ENCODE assay signal across 15 cellular contexts in genomic region chr13:109782823-109783411, GRCh38. TPM values are rescaled to one million over a fixed set of nuclear protein-coding genes. Genes with fewer than 3 reads are reported as not detected.
A peak's percentile ranks its signal among the peaks of the same experiment; 100 is the strongest.
DNase-seq lines count a peak whose midpoint lies in the region; ATAC-seq and TF ChIP-seq lines count a peak whose summit lies in the region.
"Had no signal": no experiment of that assay in that cellular context is flagged by ENCODE, and none has a peak within 500 bp of the region (broad histone marks: within the 10 kb centered on the region; RNA-seq: fewer than 3 reads in every experiment).

No MANE protein-coding gene starts in this region.

- no peaks in the 10 kb centered on the region for H3K9me3 ChIP-seq in right atrium auricular region
- H3K9me3 ChIP-seq in lower lobe of right lung, result no peaks in the 10 kb centered on the region

- H3K27me3 Mint-ChIP-seq in T-helper 2 cell treated with Interferon-gamma antibody and Interleukin-4, amounts not matched to agents 5 μg/mL and 100 μg/mL, for 36 hours (ENCODE audit: low read depth), result no peaks in the 10 kb centered on the region
- H3K27me3 Mint-ChIP-seq in type B pancreatic cell, result no peaks in the 10 kb centered on the region
- H3K27me3 Mint-ChIP-seq: memory B cell had no signal

- H3K9me3 Mint-ChIP-seq in T-helper 2 cell treated with Interferon-gamma antibody and Interleukin-4, amounts not matched to agents 5 μg/mL and 100 μg/mL, for 36 hours, result no peaks in the 10 kb centered on the region
- H3K9me3 Mint-ChIP-seq in type B pancreatic cell, result no peaks in the 10 kb centered on the region
- H3K9me3 Mint-ChIP-seq: memory B cell had no signal

- H3K36me3 Mint-ChIP-seq in T-helper 2 cell treated with Interferon-gamma antibody and Interleukin-4, amounts not matched to agents 5 μg/mL and 100 μg/mL, for 36 hours (ENCODE audit: low read depth), result peaks cover 18% of the 10 kb centered on the region
- peaks cover 28% of the 10 kb centered on the region for H3K36me3 Mint-ChIP-seq in type B pancreatic cell
- H3K36me3 Mint-ChIP-seq: memory B cell had no signal

- H3K27ac ChIP-seq in right atrium auricular region (peak overlapping the region in 1 of 2 donors; percentile 77), lower lobe of right lung (no peak overlapping the region)

- peak overlapping the region; percentile 62 to 84 for H3K4me3 ChIP-seq in right atrium auricular region
- H3K4me3 ChIP-seq in lower lobe of right lung, result peak overlapping the region; percentile 59

- intact Hi-C loops in Right ventricle myocardium superior (cut with DNase I), result loop anchor here (10.0 kb wide), 2 partner anchors 168 to 818 kb away; no protein-coding TSS in a partner anchor
- intact Hi-C loops in lower lobe of right lung (cut with DNase I), result no loop called here

- H3K36me3 ChIP-seq in right atrium auricular region (peaks cover 68% of the 10 kb centered on the region), lower lobe of right lung (peaks cover 35% of the 10 kb centered on the region)

- peaks cover 0 to 66% of the 10 kb centered on the region in 2 donors for H3K4me1 ChIP-seq in right atrium auricular region
- peaks cover 63% of the 10 kb centered on the region for H3K4me1 ChIP-seq in lower lobe of right lung

- no peaks in the 10 kb centered on the region for H3K27me3 ChIP-seq in right atrium auricular region
- no peaks in the 10 kb centered on the region for H3K27me3 ChIP-seq in lower lobe of right lung (ENCODE audit: low read depth)

- peaks cover 32% of the 10 kb centered on the region for H3K4me1 Mint-ChIP-seq in T-helper 2 cell treated with Interferon-gamma antibody and Interleukin-4, amounts not matched to agents 5 μg/mL and 100 μg/mL, for 36 hours (ENCODE audit: low read depth)
- H3K4me1 Mint-ChIP-seq in type B pancreatic cell (ENCODE audit: unreplicated experiment), result peaks cover 36% of the 10 kb centered on the region

- no peak for TF ChIP-seq CTCF in right atrium auricular region (IDR thresholded peaks at IDR 0.05)
- no peak for TF ChIP-seq CTCF in lower lobe of right lung (IDR thresholded peaks at IDR 0.05)
- TF ChIP-seq CTCF in type B pancreatic cell (conservative IDR thresholded peaks at IDR 0.05), result no peak

- DNase-seq in right atrium auricular region (ENCODE audit: low spot score) (no peak), Right ventricle myocardium superior (no peak), lower lobe of right lung (no peak), type B pancreatic cell (ENCODE audit: extremely low spot score, unreplicated experiment) (no peak), NCI-H1694 (lab: John Stamatoyannopoulos, UW) (no peak), midbrain (lab: John Stamatoyannopoulos, UW) (no peak)
- no peak for DNase-seq in T-helper 2 cell treated with Interferon-gamma antibody and Interleukin-4, amounts not matched to agents 5 μg/mL and 100 μg/mL, for 36 hours (ENCODE audit: low spot score)
- DNase-seq: activated CD4-positive, alpha-beta T cell treated with anti-CD3 and anti-CD28 coated beads, Interleukin-2, amount 50 U/mL, for 1 hour; GF-D8; HCEC 1CT; NCI-H345; OCI-M1; stimulated activated CD8-positive, alpha-beta memory T cell treated with anti-CD3 and anti-CD28 coated beads, Interleukin-4, amount 100 ng/mL, for 48 hours had no signal

- H3K27ac Mint-ChIP-seq in T-helper 2 cell treated with Interferon-gamma antibody and Interleukin-4, amounts not matched to agents 5 μg/mL and 100 μg/mL, for 36 hours, result peak overlapping the region; percentile 41
- H3K27ac Mint-ChIP-seq in type B pancreatic cell, result no peak overlapping the region
- H3K27ac Mint-ChIP-seq: memory B cell had no signal

- peak overlapping the region; percentile 55 for H3K4me3 Mint-ChIP-seq in T-helper 2 cell treated with Interferon-gamma antibody and Interleukin-4, amounts not matched to agents 5 μg/mL and 100 μg/mL, for 36 hours
- H3K4me3 Mint-ChIP-seq in type B pancreatic cell, result peak overlapping the region; percentile 69
- H3K4me3 Mint-ChIP-seq: memory B cell had no signal

- ATAC-seq in Right ventricle myocardium superior (ENCODE audit: poor library complexity) (no peak), lower lobe of right lung (no peak), GM21529 (IDR thresholded peaks at IDR 0.05; ENCODE audit: unreplicated experiment) (no peak)

RNA-seq across cellular contexts. Expression of gene IRS2, which starts 3.5 kb away (rescaled TPM):
- total RNA-seq in right atrium auricular region (10 to 100 TPM; 21.2 to 57.6 TPM), Right ventricle myocardium superior (12.1 TPM), lower lobe of right lung (34.0 TPM), type B pancreatic cell (ENCODE audit: low replicate concordance) (19.4 and 30.1 TPM in 2 replicates)
